In genomic region chr4:128346054-128346716, GRCh38 we compare ENCODE assay signal across 28 cellular contexts. TPM values are rescaled to one million over a fixed set of nuclear protein-coding genes. Genes with fewer than 3 reads are reported as not detected.
A peak's percentile ranks its signal among the peaks of the same experiment; 100 is the strongest.
DNase-seq lines count a peak whose midpoint lies in the region; FAIRE-seq and TF ChIP-seq lines count a peak whose summit lies in the region.
"Had no signal": no experiment of that assay in that cellular context is flagged by ENCODE, and none has a peak within 500 bp of the region (broad histone marks: within the 10 kb centered on the region; RNA-seq: fewer than 3 reads in every experiment).

No MANE protein-coding gene starts in this region.

- H2AFZ ChIP-seq in astrocyte (ENCODE audit: low read depth, low read length) (no peak overlapping the region), hepatocyte (no peak overlapping the region)
- H2AFZ ChIP-seq: GM23338 had no signal

- H3K4me1 ChIP-seq in astrocyte (ENCODE audit: insufficient read depth, low read length) (peaks cover 12% of the 10 kb centered on the region), hepatocyte (ENCODE audit: insufficient read depth) (peaks cover 12% of the 10 kb centered on the region)

- H3K9me3 Mint-ChIP-seq in astrocyte (ENCODE audit: unreplicated experiment), result peaks cover 3% of the 10 kb centered on the region
- H3K9me3 Mint-ChIP-seq: CD8-positive, alpha-beta memory T cell; GM23338; IgD-negative memory B cell; T-helper 1 cell treated with Interleukin-12 subunit alpha and Interleukin-12 subunit beta and Interleukin-4 antibody, amounts not matched to agents 30 μg/mL and 1 μg/mL, for 36 hours had no signal

- H3K4me3 ChIP-seq in AG10803 (ENCODE audit: low read length) (no peak overlapping the region), astrocyte (ENCODE audit: insufficient read depth, low read depth, low read length) (no peak overlapping the region), fibroblast of villous mesenchyme (ENCODE audit: low read depth, low read length) (no peak overlapping the region), hepatocyte (no peak overlapping the region)
- H3K4me3 ChIP-seq: GM23338 had no signal

- DNase-seq in AG10803 (ENCODE audit: low read depth) (peak; percentile 60), HCEC 1CT (peak; percentile 31), astrocyte (ENCODE audit: low read depth) (peak; percentile 65), fibroblast of villous mesenchyme (ENCODE audit: low read depth) (peak; percentile 73), GM20000 (ENCODE audit: low spot score) (no peak), hepatocyte (ENCODE audit: low spot score) (no peak), DMS153 treated with DMSO at 0.1 percent for 48 hours (lab: John Stamatoyannopoulos, UW; ENCODE audit: unreplicated experiment) (no peak), NCI-H345 (lab: John Stamatoyannopoulos, UW) (no peak)
- DNase-seq: CD8-positive, alpha-beta memory T cell; DMS 273 treated with DMSO at 0.1 percent for 48 hours; DMS79 treated with DMSO at 0.1 percent for 48 hours; Karpas-422; NCI-H1092 treated with DMSO at 0.1 percent for 48 hours; NCI-H1436; NCI-H1930; NCI-H2107; NCI-H446 treated with DMSO at 0.1 percent for 48 hours; NCI-H526; NCI-H82; SHP77 treated with DMSO at 0.1 percent for 48 hours; SW 1271 had no signal

- no peak overlapping the region for H3K9ac ChIP-seq in astrocyte (ENCODE audit: low read length)

- H3K9me3 ChIP-seq in astrocyte (ENCODE audit: insufficient read depth, low read depth, low read length), result no peaks in the 10 kb centered on the region
- H3K9me3 ChIP-seq in hepatocyte (ENCODE audit: low read depth), result no peaks in the 10 kb centered on the region

- H3K27me3 ChIP-seq in astrocyte (ENCODE audit: insufficient read depth, low read length), result no peaks in the 10 kb centered on the region
- H3K27me3 ChIP-seq in hepatocyte, result no peaks in the 10 kb centered on the region

- WGBS in hepatocyte (ENCODE audit: low lambda C conversion rate, missing lambda C conversion rate), result 91% methylated on average over 3 of the region's 3 CpGs

- H3K79me2 ChIP-seq in astrocyte (ENCODE audit: insufficient read depth, low read length), result no peaks in the 10 kb centered on the region
- H3K79me2 ChIP-seq in hepatocyte, result no peaks in the 10 kb centered on the region

- H3K27ac ChIP-seq in astrocyte (ENCODE audit: low read depth, low read length), result no peak overlapping the region
- H3K27ac ChIP-seq in hepatocyte, result no peak overlapping the region

- TF ChIP-seq CTCF in AG10803 (conservative IDR thresholded peaks at IDR 0.05; ENCODE audit: low read length), result no peak
- TF ChIP-seq CTCF in astrocyte (IDR thresholded peaks at IDR 0.05; ENCODE audit: insufficient read depth, low read depth, low read length), result no peak
- no peak for TF ChIP-seq CTCF in fibroblast of villous mesenchyme (IDR thresholded peaks at IDR 0.05; ENCODE audit: insufficient read depth, low read depth, low read length)
- no peak for TF ChIP-seq CTCF in GM20000 (IDR thresholded peaks at IDR 0.05; ENCODE audit: extremely low read depth, missing control alignments)
- no peak for TF ChIP-seq CTCF in hepatocyte (IDR thresholded peaks at IDR 0.05; ENCODE audit: poor library complexity)

- H3K36me3 ChIP-seq in astrocyte (ENCODE audit: insufficient read depth, low read length) (no peaks in the 10 kb centered on the region), hepatocyte (replicated peaks; ENCODE audit: insufficient read depth, low read depth) (no peaks in the 10 kb centered on the region)

- peaks cover 33% of the 10 kb centered on the region for H3K4me1 Mint-ChIP-seq in astrocyte (ENCODE audit: low read depth, unreplicated experiment)
- H3K4me1 Mint-ChIP-seq: B cell; CD8-positive, alpha-beta memory T cell; IgD-negative memory B cell had no signal

- H3K36me3 Mint-ChIP-seq in astrocyte (ENCODE audit: low read depth, unreplicated experiment), result peaks cover 10% of the 10 kb centered on the region
- H3K36me3 Mint-ChIP-seq: CD14-positive monocyte had no signal

- FAIRE-seq in astrocyte (lab: Jason Lieb, UNC), result no peak
- FAIRE-seq: A204.1, GM18507 had no signal

- H3K27ac Mint-ChIP-seq in astrocyte (ENCODE audit: unreplicated experiment), result no peak overlapping the region
- H3K27ac Mint-ChIP-seq: B cell; CD14-positive monocyte; CD8-positive, alpha-beta memory T cell; GM23338; IgD-negative memory B cell; T-helper 1 cell treated with Interleukin-12 subunit alpha and Interleukin-12 subunit beta and Interleukin-4 antibody, amounts not matched to agents 30 μg/mL and 1 μg/mL, for 36 hours had no signal

- H3K27me3 Mint-ChIP-seq in astrocyte (ENCODE audit: low read depth, unreplicated experiment), result no peaks in the 10 kb centered on the region
- H3K27me3 Mint-ChIP-seq: B cell; CD8-positive, alpha-beta memory T cell; IgD-negative memory B cell had no signal

- no peak overlapping the region for H3K4me3 Mint-ChIP-seq in astrocyte (ENCODE audit: unreplicated experiment)
- H3K4me3 Mint-ChIP-seq: B cell; CD14-positive monocyte; CD8-positive, alpha-beta memory T cell; GM23338; IgD-negative memory B cell; T-helper 1 cell treated with Interleukin-12 subunit alpha and Interleukin-12 subunit beta and Interleukin-4 antibody, amounts not matched to agents 30 μg/mL and 1 μg/mL, for 36 hours had no signal

- H3K9me2 ChIP-seq in hepatocyte (replicated peaks; ENCODE audit: insufficient read depth), result no peaks in the 10 kb centered on the region

- H4K20me1 ChIP-seq in astrocyte (ENCODE audit: insufficient read depth, low read length) (no peaks in the 10 kb centered on the region), hepatocyte (ENCODE audit: insufficient read depth, poor library complexity, severe bottlenecking) (no peaks in the 10 kb centered on the region)

- H3K4me2 ChIP-seq in astrocyte (ENCODE audit: low read length) (no peak overlapping the region), hepatocyte (no peak overlapping the region)
- H3K4me2 ChIP-seq: GM23338 had no signal

RNA-seq across cellular contexts. Expression of gene PGRMC2, which starts 58.6 kb away (rescaled TPM):
- total RNA-seq in astrocyte (158 and 161 TPM in 2 replicates), fibroblast of villous mesenchyme (37.0 and 60.5 TPM in 2 replicates), hepatocyte (58.3 and 65.6 TPM in 2 replicates)
- polyA plus RNA-seq in hepatocyte, result 69.9 and 84.7 TPM in 2 replicates

Comparison
In these comparisons a context has a peak if more than half of its experiments do, and no peak if none do; other contexts are left out.
1. DNase-seq: peak in AG10803 (single experiment), HCEC 1CT (single experiment), astrocyte (single experiment) and fibroblast of villous mesenchyme (single experiment); none in GM20000 (single experiment), hepatocyte (single experiment), DMS153 treated with DMSO at 0.1 percent for 48 hours (single experiment) and NCI-H345 (single experiment).